Comparison of ENCODE assay signal across 17 cellular contexts in genomic region chr7:123131140-123131539, GRCh38.
A peak's percentile ranks its signal among the peaks of the same experiment; 100 is the strongest.
DNase-seq lines count a peak whose midpoint lies in the region; ATAC-seq and TF ChIP-seq lines count a peak whose summit lies in the region.
"Had no signal": no experiment of that assay in that cellular context is flagged by ENCODE, and none has a peak within 500 bp of the region (broad histone marks: within the 10 kb centered on the region; RNA-seq: fewer than 3 reads in every experiment).

No MANE protein-coding gene starts in this region.

- WGBS in prostate gland: 87% methylated on average over 1 of the region's 1 CpG

- no peaks in the 10 kb centered on the region for H3K4me1 ChIP-seq in neural progenitor cell
- H3K4me1 ChIP-seq in prostate gland (replicated peaks): no peaks in the 10 kb centered on the region
- H3K4me1 ChIP-seq in mucosa of descending colon (ENCODE audit: low read depth): no peaks in the 10 kb centered on the region
- H3K4me1 ChIP-seq: BE2C had no signal

- ATAC-seq in mucosa of descending colon: no peak
- ATAC-seq: PC-3 had no signal

- H3K9me3 Mint-ChIP-seq in neural progenitor cell: no peaks in the 10 kb centered on the region

- in situ Hi-C loops in ACHN (cut with HindIII; ENCODE audit: low pct_ligation_motif_present, low pct_unique_long_range_greater_than_20kb, low sequenced_read_pairs) (no loop called here), astrocyte of the spinal cord (cut with HindIII; ENCODE audit: low sequenced_read_pairs) (no loop called here)

- H3F3A ChIP-seq in neural progenitor cell (ENCODE audit: low read depth): no peaks in the 10 kb centered on the region

- H3K36me3 Mint-ChIP-seq in neural progenitor cell: no peaks in the 10 kb centered on the region
- H3K36me3 Mint-ChIP-seq: CD8-positive, alpha-beta memory T cell had no signal

- no peaks in the 10 kb centered on the region for H3K9me3 ChIP-seq in neural progenitor cell (ENCODE audit: low read depth)
- no peaks in the 10 kb centered on the region for H3K9me3 ChIP-seq in prostate gland
- no peaks in the 10 kb centered on the region for H3K9me3 ChIP-seq in mucosa of descending colon
- H3K9me3 ChIP-seq: BE2C had no signal

- no peak overlapping the region for H3K27ac Mint-ChIP-seq in neural progenitor cell
- H3K27ac Mint-ChIP-seq: CD8-positive, alpha-beta memory T cell had no signal

- no peaks in the 10 kb centered on the region for H3K27me3 ChIP-seq in neural progenitor cell
- no peaks in the 10 kb centered on the region for H3K27me3 ChIP-seq in prostate gland (replicated peaks; ENCODE audit: insufficient read depth)
- H3K27me3 ChIP-seq: BE2C had no signal

- peak; percentile 39 for TF ChIP-seq CTCF in LNCAP (IDR thresholded peaks at IDR 0.05)
- peak; percentile 18 for TF ChIP-seq CTCF in astrocyte of the spinal cord (IDR thresholded peaks at IDR 0.05; ENCODE audit: low read depth, low read length)
- TF ChIP-seq CTCF in neural progenitor cell (IDR thresholded peaks at IDR 0.05): peak; percentile 28
- TF ChIP-seq CTCF in prostate gland (IDR thresholded peaks at IDR 0.05): no peak
- no peak for TF ChIP-seq CTCF in mucosa of descending colon (IDR thresholded peaks at IDR 0.05)

- peaks cover 5% of the 10 kb centered on the region for H3K4me1 Mint-ChIP-seq in neural progenitor cell
- H3K4me1 Mint-ChIP-seq: CD8-positive, alpha-beta memory T cell had no signal

- no peak overlapping the region for H3K4me3 Mint-ChIP-seq in neural progenitor cell
- H3K4me3 Mint-ChIP-seq: CD8-positive, alpha-beta memory T cell had no signal

- intact Hi-C loops in prostate gland (cut with DNase I): no loop called here
- intact Hi-C loops in mucosa of descending colon (cut with DNase I, micrococcal nuclease): no loop called here

- no peak overlapping the region for H3K4me3 ChIP-seq in astrocyte of the spinal cord (ENCODE audit: low read depth, low read length)
- no peak overlapping the region for H3K4me3 ChIP-seq in neural progenitor cell
- H3K4me3 ChIP-seq in prostate gland: no peak overlapping the region
- H3K4me3 ChIP-seq in mucosa of descending colon: no peak overlapping the region

- no peak for TF ChIP-seq POLR2A in prostate gland (IDR thresholded peaks at IDR 0.05)

- DNase-seq in ACHN: peak; percentile 18
- DNase-seq in astrocyte of the spinal cord (ENCODE audit: low read depth, low spot score): no peak
- DNase-seq in neural progenitor cell (ENCODE audit: low spot score): no peak
- no peak for DNase-seq in prostate gland (ENCODE audit: low spot score)
- no peak for DNase-seq in MV-4-11 (lab: John Stamatoyannopoulos, UW)
- no peak for DNase-seq in mucosa of descending colon
- DNase-seq: BE2C; CD8-positive, alpha-beta memory T cell; EL; HCEC 1CT; IMR-90; Kasumi-1; NCI-H1436; NCI-H226; NCI-H526; PC-3 had no signal

- no peak overlapping the region for H2AFZ ChIP-seq in neural progenitor cell (replicated peaks)

- H3K36me3 ChIP-seq in neural progenitor cell: no peaks in the 10 kb centered on the region
- no peaks in the 10 kb centered on the region for H3K36me3 ChIP-seq in prostate gland
- H3K36me3 ChIP-seq in mucosa of descending colon (ENCODE audit: low read depth): no peaks in the 10 kb centered on the region
- H3K36me3 ChIP-seq: BE2C had no signal

- no peak overlapping the region for H3K4me2 ChIP-seq in neural progenitor cell

- no peaks in the 10 kb centered on the region for H3K27me3 Mint-ChIP-seq in neural progenitor cell (ENCODE audit: insufficient read depth, low read depth)
- H3K27me3 Mint-ChIP-seq: CD8-positive, alpha-beta memory T cell had no signal

- no peak overlapping the region for H3K9ac ChIP-seq in neural progenitor cell

- H3K79me2 ChIP-seq in neural progenitor cell (ENCODE audit: low read depth): no peaks in the 10 kb centered on the region

- H4K20me1 ChIP-seq in neural progenitor cell (ENCODE audit: low read depth): no peaks in the 10 kb centered on the region

- H3K27ac ChIP-seq in neural progenitor cell: no peak overlapping the region
- H3K27ac ChIP-seq in prostate gland: no peak overlapping the region

Comparison
In these comparisons a context has a peak if more than half of its experiments do, and no peak if none do; other contexts are left out.
1. CTCF ChIP-seq: peak in LNCAP (single experiment), astrocyte of the spinal cord (single experiment) and neural progenitor cell (single experiment); none in prostate gland (0 of 4) and mucosa of descending colon (single experiment).